8 cellular contexts compared by ENCODE assay signal in genomic region chr7:129828989-129829676, GRCh38.
DNase-seq lines count a peak whose midpoint lies in the region; ATAC-seq, FAIRE-seq and TF ChIP-seq lines count a peak whose summit lies in the region.

No MANE protein-coding gene starts in this region.

- TF ChIP-seq CTCF in HepG2 (CRISPR knock-in tag; IDR thresholded peaks at IDR 0.05): no peak
- TF ChIP-seq CTCF in right lobe of liver (IDR thresholded peaks at IDR 0.05): no peak
- TF ChIP-seq CTCF in PC-3 (conservative IDR thresholded peaks at IDR 0.05; ENCODE audit: low read depth, low read length): no peak
- TF ChIP-seq CTCF in thyroid gland (IDR thresholded peaks at IDR 0.05): no peak

- H3K27ac ChIP-seq in HepG2 (ENCODE audit: extremely low read length, insufficient read depth, low read length) (no peak overlapping the region), right lobe of liver (no peak overlapping the region), PC-3 (ENCODE audit: low read length) (no peak overlapping the region), thyroid gland (peak overlapping the region in 2 of 3 donors; percentile 21 to 92)

- H4K20me1 ChIP-seq in HepG2 (ENCODE audit: insufficient read depth, low read length) (no peaks in the 10 kb centered on the region), PC-3 (ENCODE audit: low read length) (no peaks in the 10 kb centered on the region)

- H2AFZ ChIP-seq in HepG2 (ENCODE audit: low read length): no peak overlapping the region
- H2AFZ ChIP-seq in PC-3 (ENCODE audit: low read length): no peak overlapping the region

- no peak for FAIRE-seq in HepG2 (lab: Jason Lieb, UNC)

- no peak overlapping the region for H3K4me3 ChIP-seq in HepG2 (replicated peaks in 1 of 3; ENCODE audit: insufficient read depth in 1 of 3, low read depth in 2 of 3, low read length in 3 of 3)
- no peak overlapping the region for H3K4me3 ChIP-seq in right lobe of liver
- H3K4me3 ChIP-seq in PC-3 (ENCODE audit: low read length): no peak overlapping the region
- H3K4me3 ChIP-seq in thyroid gland (replicated peaks in 1 of 3): no peak overlapping the region

- H3K79me2 ChIP-seq in HepG2 (ENCODE audit: insufficient read depth, low read length) (no peaks in the 10 kb centered on the region), PC-3 (ENCODE audit: low read length) (no peaks in the 10 kb centered on the region)

- no peak for ATAC-seq in HepG2
- ATAC-seq in right lobe of liver: no peak
- ATAC-seq in PC-3: no peak

- in situ Hi-C loops in HepG2 (cut with HindIII; ENCODE audit: extremely low pct_ligation_motif_present, low pct_unique_long_range_greater_than_20kb): loop anchor here (5.0 kb wide), 1 partner anchor 167 kb away; no protein-coding TSS in a partner anchor

- POLR2A ChIA-PET in HepG2 (lab: Yijun Ruan, JAX) (no interaction called here), PC-3 (lab: Charles Lee; ENCODE audit: unreplicated experiment) (interaction anchor here (1.1 kb wide), 1 partner anchor 120 kb away, joined by 3 read pairs; no protein-coding TSS in a partner anchor)

- intact Hi-C loops in HepG2 (cut with micrococcal nuclease; ENCODE audit: unreplicated experiment) (no loop called here), right lobe of liver (cut with DNase I) (loop anchor here (10.0 kb wide), 2 partner anchors 164 to 176 kb away; no protein-coding TSS in a partner anchor), PC-3 (cut with micrococcal nuclease) (loop anchor here (10.0 kb wide), 1 partner anchor 84 kb away; no protein-coding TSS in a partner anchor), thyroid gland (cut with DNase I) (loop anchor here (5.0 kb wide), 2 partner anchors 123 to 183 kb away; partner anchors contain the start of gene UBE2H)

- DNase-seq in HepG2 (ENCODE audit: low spot score): no peak
- DNase-seq in right lobe of liver: no peak
- DNase-seq in PC-3: peak; percentile 24
- DNase-seq in erythroblast (lab: John Stamatoyannopoulos, UW): peak; percentile 19 to 22
- peak; percentile 57 to 59 for DNase-seq in thyroid gland
- no peak for DNase-seq in effector CD4-positive, alpha-beta T cell
- no peak for DNase-seq in NCI-H1048 (lab: John Stamatoyannopoulos, UW)
- no peak for DNase-seq in globus pallidus (ENCODE audit: low spot score)

- H3K9me3 ChIP-seq in HepG2 (ENCODE audit: low read length): no peaks in the 10 kb centered on the region
- H3K9me3 ChIP-seq in right lobe of liver: no peaks in the 10 kb centered on the region
- H3K9me3 ChIP-seq in PC-3 (ENCODE audit: low read length): no peaks in the 10 kb centered on the region
- no peaks in the 10 kb centered on the region for H3K9me3 ChIP-seq in thyroid gland

- 84% methylated on average over 10 of the region's 12 CpGs for WGBS in HepG2 (ENCODE audit: low lambda C conversion rate)
- 44% methylated on average over 4 of the region's 12 CpGs for WGBS in right lobe of liver (ENCODE audit: insufficient coverage, low coverage, low lambda C conversion rate, missing lambda C conversion rate)
- 58 to 66% methylated on average over 10 to 12 of the region's 12 CpGs for WGBS in thyroid gland, 2 donors

- TF ChIP-seq RAD21 in HepG2 (CRISPR knock-in tag; IDR thresholded peaks at IDR 0.05): no peak

- TF ChIP-seq EP300 in HepG2 (IDR thresholded peaks at IDR 0.05; ENCODE audit: low read depth in 2 of 2, low read length in 2 of 2): no peak
- TF ChIP-seq EP300 in HepG2 (CRISPR knock-in tag; IDR thresholded peaks at IDR 0.05; ENCODE audit: borderline replicate concordance): no peak

- H3F3A ChIP-seq in PC-3 (ENCODE audit: low read length, unreplicated experiment): no peaks in the 10 kb centered on the region

- H3K36me3 ChIP-seq in HepG2 (replicated peaks in 1 of 2; ENCODE audit: control insufficient read depth in 1 of 2, insufficient read depth in 2 of 2, low read length in 2 of 2) (peaks cover 1 to 9% of the 10 kb centered on the region in 2 experiments; a peak in 3 of 5 replicates), right lobe of liver (peaks cover 0 to 8% (median 0%) of the 10 kb centered on the region in 4 donors), PC-3 (ENCODE audit: low read depth, low read length) (no peaks in the 10 kb centered on the region), thyroid gland (no peaks in the 10 kb centered on the region)

- peaks cover 25% of the 10 kb centered on the region for H3K4me1 ChIP-seq in HepG2 (ENCODE audit: insufficient read depth, low read length)
- H3K4me1 ChIP-seq in right lobe of liver: peaks cover 0 to 20% (median 4%) of the 10 kb centered on the region in 4 donors
- peaks cover 40% of the 10 kb centered on the region for H3K4me1 ChIP-seq in PC-3 (ENCODE audit: insufficient read depth, low read length)
- H3K4me1 ChIP-seq in thyroid gland: peaks cover 38 to 46% of the 10 kb centered on the region in 2 donors

- BruUV-seq in HepG2 (replicated peaks; lab: Mats Ljungman, UMichigan): no TSS peak
- BruUV-seq in PC-3 (replicated peaks; lab: Mats Ljungman, UMichigan): no TSS peak

- no peaks in the 10 kb centered on the region for H3K9me2 ChIP-seq in PC-3 (replicated peaks; ENCODE audit: low read length)

- CTCF ChIA-PET in HepG2 (lab: Yijun Ruan, JAX; ENCODE audit: low intra/inter-chr PET ratio, low total read pairs) (interaction anchor here (1.7 to 1.9 kb wide), 2 partner anchors 165 to 182 kb away, joined by 12 read pairs; no protein-coding TSS in a partner anchor), PC-3 (lab: Charles Lee) (interaction anchor here (0.5 to 1.3 kb wide), 3 partner anchors 172 to 182 kb away, joined by 3 to 5 read pairs (median 3); no protein-coding TSS in a partner anchor)

- no peak for TF ChIP-seq POLR2A in HepG2 (IDR thresholded peaks at IDR 0.05; ENCODE audit: insufficient read depth in 1 of 2, low read depth in 2 of 2, low read length in 2 of 2)
- TF ChIP-seq POLR2A in right lobe of liver (IDR thresholded peaks at IDR 0.05): no peak
- no peak for TF ChIP-seq POLR2A in erythroblast (IDR thresholded peaks at IDR 0.05; ENCODE audit: low read length)
- no peak for TF ChIP-seq POLR2A in thyroid gland (IDR thresholded peaks at IDR 0.05)

- H3K4me2 ChIP-seq in HepG2 (ENCODE audit: low read depth, low read length) (no peak overlapping the region), PC-3 (ENCODE audit: low read length) (no peak overlapping the region; the same call in 1 of the 2 replicates)

- H3K27me3 ChIP-seq in HepG2 (ENCODE audit: control insufficient read depth in 1 of 2, insufficient read depth in 2 of 2, low read length in 2 of 2): no peaks in the 10 kb centered on the region; a peak in 1 of 5 replicates
- no peaks in the 10 kb centered on the region for H3K27me3 ChIP-seq in right lobe of liver
- no peaks in the 10 kb centered on the region for H3K27me3 ChIP-seq in PC-3 (ENCODE audit: low read length)
- H3K27me3 ChIP-seq in thyroid gland: no peaks in the 10 kb centered on the region

- H3K9ac ChIP-seq in HepG2 (ENCODE audit: insufficient read depth, low read depth, low read length) (no peak overlapping the region), PC-3 (ENCODE audit: low read length) (no peak overlapping the region)

TF ChIP-seq in HepG2, 621 proteins besides CTCF, POLR2A, EP300 and RAD21:
- TF ChIP-seq ZNF142 (CRISPR knock-in tag; IDR thresholded peaks at IDR 0.05): no peak
- TF ChIP-seq BHLHE40 (IDR thresholded peaks at IDR 0.05; ENCODE audit: low read length): peak; percentile 50; the same call in 1 of the 2 replicates

Comparison
In these comparisons a context has a peak if more than half of its experiments do, and no peak if none do; other contexts are left out.
1. DNase-seq: peak in PC-3 (single experiment), erythroblast (2 of 2) and thyroid gland (2 of 2); none in HepG2 (single experiment), right lobe of liver (0 of 3), effector CD4-positive, alpha-beta T cell (single experiment), NCI-H1048 (single experiment) and globus pallidus (single experiment).
2. H3K27ac ChIP-seq: peak in thyroid gland (2 of 3); none in HepG2 (single experiment), right lobe of liver (0 of 3) and PC-3 (single experiment).